ENCODE assay signal across 26 cellular contexts in the genomic region with DNA sequence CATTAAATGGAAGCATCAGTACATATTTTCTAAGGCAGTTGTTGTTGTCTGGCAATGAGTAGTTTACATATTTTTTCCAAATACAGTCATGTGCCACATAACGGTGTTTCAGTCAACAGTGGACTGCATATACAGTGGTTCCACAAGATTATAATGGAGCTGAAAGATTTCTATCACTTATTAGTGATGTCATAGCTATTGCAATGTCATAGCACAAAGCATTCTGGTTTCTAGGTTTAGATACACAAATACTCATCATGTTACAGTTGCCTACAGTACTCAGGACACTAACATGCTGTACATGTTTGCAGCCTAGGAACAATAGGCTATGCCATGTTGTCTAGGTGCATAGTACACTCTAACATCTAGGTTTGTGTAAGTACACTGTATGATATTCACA.
"Had no signal": no experiment of that assay in that cellular context is flagged by ENCODE, and none has a peak within 500 bp of the region (broad histone marks: within the 10 kb centered on the region; RNA-seq: fewer than 3 reads in every experiment).

No MANE protein-coding gene starts in this region.

- H3K27me3 ChIP-seq: stomach, suprapubic skin, testis, thyroid gland, tibial artery, tibial nerve, transverse colon, upper lobe of left lung, upper lobe of right lung, uterus, vagina had no signal

- ATAC-seq: stimulated activated effector memory CD8-positive, alpha-beta T cell treated with anti-CD3 and anti-CD28 coated beads, Interleukin-12 subunit alpha, Interleukin-12 subunit beta, amount 100 ng/mL, for 72 hours; stimulated activated memory B cell treated with anti-CD40 and anti-IgM and Interleukin-4, amounts not matched to agents 10 μg/mL and 1 μg/mL and 100 μg/mL, for 72 hours; stimulated activated naive B cell treated with anti-CD40 and anti-IgM and Interleukin-4, amounts not matched to agents 10 μg/mL and 1 μg/mL and 100 μg/mL, for 72 hours; stimulated activated naive CD8-positive, alpha-beta T cell treated with anti-CD3 and anti-CD28 coated beads, Interleukin-15, amount 100 ng/mL, for 72 hours; stimulated activated naive CD8-positive, alpha-beta T cell treated with anti-CD3 and anti-CD28 coated beads, Interleukin-15, Interleukin-2, amounts not matched to agents 100 U/mL and 50 U/mL, for 24 hours; upper lobe of right lung had no signal

- DNase-seq: stimulated activated CD4-positive, alpha-beta T cell treated with anti-CD3 and anti-CD28 coated beads, Interleukin-2, amount 100 ng/mL, for 48 hours; stimulated activated CD4-positive, alpha-beta T cell treated with anti-CD3 and anti-CD28 coated beads, Interleukin-4, amount 100 ng/mL, for 1 hour; stimulated activated CD4-positive, alpha-beta T cell treated with anti-CD3 and anti-CD28 coated beads, Interleukin-4, amount 100 ng/mL, for 24 hours; stimulated activated CD4-positive, alpha-beta T cell treated with anti-CD3 and anti-CD28 coated beads, Interleukin-4, amount 100 ng/mL, for 4 hours; stimulated activated CD8-positive, alpha-beta memory T cell treated with anti-CD3 and anti-CD28 coated beads, Interleukin-4, amount 100 ng/mL, for 48 hours; stimulated activated naive B cell treated with anti-CD40 and anti-IgM and Interleukin-4, amounts not matched to agents 10 μg/mL and 1 μg/mL and 100 μg/mL, for 72 hours; stimulated activated naive CD4-positive, alpha-beta T cell; stimulated activated naive CD4-positive, alpha-beta T cell treated with Interleukin-2 at 50 U/mL for 16 hours; stimulated activated naive CD8-positive, alpha-beta T cell treated with anti-CD3 and anti-CD28 coated beads, Interleukin-15, amount 100 ng/mL, for 72 hours; stimulated activated naive CD8-positive, alpha-beta T cell treated with anti-CD3 and anti-CD28 coated beads, Interleukin-15, Interleukin-2, amounts not matched to agents 100 U/mL and 50 U/mL, for 24 hours; stomach; substantia nigra; testis; thyroid gland; tibial artery; transverse colon; upper lobe of right lung; uterus had no signal

- H3K36me3 ChIP-seq: stomach, suprapubic skin, thoracic aorta, thyroid gland, tibial artery, tibial nerve, transverse colon, upper lobe of left lung, upper lobe of right lung, uterus, vagina had no signal

- H3K27ac ChIP-seq: stomach, suprapubic skin, testis, thoracic aorta, thyroid gland, tibial artery, tibial nerve, transverse colon, upper lobe of left lung, upper lobe of right lung, uterus, vagina had no signal

- H3K9me3 ChIP-seq: stomach, suprapubic skin, testis, thoracic aorta, thyroid gland, tibial artery, tibial nerve, transverse colon, upper lobe of left lung, upper lobe of right lung, uterus, vagina had no signal

- H3K4me1 ChIP-seq: stomach, suprapubic skin, testis, thyroid gland, tibial artery, tibial nerve, transverse colon, upper lobe of left lung, upper lobe of right lung, uterus, vagina had no signal

- H3K4me3 ChIP-seq: stomach, suprapubic skin, testis, thoracic aorta, thyroid gland, tibial artery, tibial nerve, transverse colon, upper lobe of left lung, upper lobe of right lung, uterus, vagina had no signal

- FAIRE-seq: urothelium cell line had no signal
